9 cellular contexts compared by ENCODE assay signal in genomic region chr1:158087320-158087927, GRCh38.
A peak's percentile ranks its signal among the peaks of the same experiment; 100 is the strongest.
DNase-seq lines count a peak whose midpoint lies in the region; ATAC-seq, FAIRE-seq and TF ChIP-seq lines count a peak whose summit lies in the region.
"Had no signal": no experiment of that assay in that cellular context is flagged by ENCODE, and none has a peak within 500 bp of the region (broad histone marks: within the 10 kb centered on the region; RNA-seq: fewer than 3 reads in every experiment).

No MANE protein-coding gene starts in this region.

- intact Hi-C loops in upper lobe of right lung (cut with DNase I): loop anchor here (10.0 kb wide), 1 partner anchor 53 kb away; no protein-coding TSS in a partner anchor

- POLR2A ChIA-PET in H1 (lab: Charles Lee; ENCODE audit: partially characterized antibody): interaction anchor here (0.8 to 1.8 kb wide), 4 partner anchors 10 to 94 kb away, joined by 3 to 5 read pairs (median 4); partner anchors contain the start of gene KIRREL1

- no peak overlapping the region for H4K5ac ChIP-seq in H1 (ENCODE audit: insufficient read length, low read depth, low read length)

- peaks cover 0 to 4% of the 10 kb centered on the region in 2 experiments for H4K20me1 ChIP-seq in H1 (replicated peaks in 1 of 2; ENCODE audit: control insufficient read depth in 1 of 2, insufficient read depth in 2 of 2, low read length in 2 of 2)

- H3K27me3 ChIP-seq in GM06990 (replicated peaks; ENCODE audit: control insufficient read depth, insufficient read depth, low read length) (peaks cover 2% of the 10 kb centered on the region), SJCRH30 (no peaks in the 10 kb centered on the region), H1 (replicated peaks in 1 of 4; ENCODE audit: control insufficient read depth in 3 of 4, extremely low read depth in 1 of 4, insufficient read depth in 3 of 4, low read length in 3 of 4) (no peaks in the 10 kb centered on the region), mesenchymal stem cell (ENCODE audit: control insufficient read depth in 1 of 2, insufficient read depth in 1 of 2, low read length in 2 of 2) (no peaks in the 10 kb centered on the region), upper lobe of right lung (no peaks in the 10 kb centered on the region)

- H2BK12ac ChIP-seq in H1 (ENCODE audit: low read depth, low read length) (no peak overlapping the region), mesenchymal stem cell (ENCODE audit: low read length in 2 of 2) (no peak overlapping the region)

- H3K4me3 ChIP-seq in GM06990 (replicated peaks; ENCODE audit: low read depth, low read length): no peak overlapping the region
- no peak overlapping the region for H3K4me3 ChIP-seq in SJCRH30
- H3K4me3 ChIP-seq in H1 (ENCODE audit: extremely low read depth in 1 of 4, insufficient read depth in 2 of 4, low read depth in 3 of 4, low read length in 4 of 4): no peak overlapping the region
- H3K4me3 ChIP-seq in mesenchymal stem cell (ENCODE audit: insufficient read depth in 1 of 2, low read depth in 1 of 2, low read length in 2 of 2): no peak overlapping the region
- no peak overlapping the region for H3K4me3 ChIP-seq in upper lobe of right lung

- H2BK15ac ChIP-seq in H1 (ENCODE audit: low read length): no peak overlapping the region
- no peak overlapping the region for H2BK15ac ChIP-seq in mesenchymal stem cell (ENCODE audit: low read depth, poor library complexity, severe bottlenecking)

- no peaks in the 10 kb centered on the region for H3K9me3 ChIP-seq in SJCRH30 (replicated peaks)
- H3K9me3 ChIP-seq in H1 (ENCODE audit: insufficient read depth in 2 of 2, low read depth in 1 of 2, low read length in 1 of 2): no peaks in the 10 kb centered on the region
- H3K9me3 ChIP-seq in mesenchymal stem cell (ENCODE audit: control insufficient read depth, low read length): no peaks in the 10 kb centered on the region
- H3K9me3 ChIP-seq in upper lobe of right lung: no peaks in the 10 kb centered on the region

- no peaks in the 10 kb centered on the region for H3K79me2 ChIP-seq in H1 (ENCODE audit: control insufficient read depth in 1 of 2, insufficient read depth in 2 of 2, low read length in 2 of 2)

- no peak overlapping the region for H4K8ac ChIP-seq in H1 (ENCODE audit: extremely low read depth, insufficient read depth, low read length)
- H4K8ac ChIP-seq in mesenchymal stem cell (ENCODE audit: low read length): no peak overlapping the region

- H3K56ac ChIP-seq in H1 (replicated peaks; ENCODE audit: insufficient read length, low read depth, low read length): no peak overlapping the region

- H3K4me2 ChIP-seq in H1 (ENCODE audit: insufficient read depth in 1 of 2, low read depth in 2 of 2, low read length in 2 of 2) (no peak overlapping the region), mesenchymal stem cell (ENCODE audit: low read length, poor library complexity, severe bottlenecking) (no peak overlapping the region)

- TF ChIP-seq EP300 in H1 (IDR thresholded peaks at IDR 0.05; ENCODE audit: borderline replicate concordance in 1 of 2, low read depth in 2 of 2, low read length in 2 of 2): 0 out of 3 replicates have a peak, but pooled peaks of 1 of the 2 experiments have one; percentile 33

- H2AK5ac ChIP-seq in H1 (ENCODE audit: low read depth, low read length) (no peak overlapping the region), mesenchymal stem cell (ENCODE audit: low read length, severe bottlenecking) (no peak overlapping the region)

- H3K18ac ChIP-seq in H1 (ENCODE audit: extremely low read depth, low read length) (no peak overlapping the region), mesenchymal stem cell (ENCODE audit: low read depth in 1 of 2, low read length in 2 of 2) (no peak overlapping the region)

- no peak overlapping the region for H2AFZ ChIP-seq in H1 (ENCODE audit: low read length)
- H2AFZ ChIP-seq in mesenchymal stem cell (ENCODE audit: low read depth, low read length): no peak overlapping the region

- no peak overlapping the region for H3K23ac ChIP-seq in H1 (ENCODE audit: insufficient read length)
- H3K23ac ChIP-seq in mesenchymal stem cell (ENCODE audit: low read length in 2 of 2): no peak overlapping the region

- CTCF ChIA-PET in H1 (lab: Charles Lee; ENCODE audit: partially characterized antibody): interaction anchor here (0.7 to 7.3 kb wide), 27 partner anchors 10 to 1051 kb away, joined by 3 to 163 read pairs (median 9); partner anchors contain the start of gene KIRREL1

- DNase-seq in A172 (ENCODE audit: low spot score) (peak; percentile 81), GM06990 (ENCODE audit: extremely low read depth, insufficient read length) (no peak), HUDEP-2 (lab: John Stamatoyannopoulos, UW; ENCODE audit: unreplicated experiment in 76 of 76) (peak in 52 of 76 experiments; percentile 4 to 63 (median 32)), SJCRH30 (peak; percentile 71 to 89), H1 (ENCODE audit: low read depth in 1 of 2, low spot score in 2 of 2) (peak; percentile 63 to 84), mesenchymal stem cell (peak; percentile 87), upper lobe of right lung (no peak)

- H2BK5ac ChIP-seq in H1 (ENCODE audit: low read depth, low read length) (no peak overlapping the region), mesenchymal stem cell (ENCODE audit: low read depth, low read length, poor library complexity, severe bottlenecking) (no peak overlapping the region)

- ATAC-seq in upper lobe of right lung (peak; percentile 81), HG03521 (IDR thresholded peaks at IDR 0.05; ENCODE audit: unreplicated experiment) (no peak)

- no peak overlapping the region for H4K91ac ChIP-seq in H1 (replicated peaks; ENCODE audit: insufficient read length, low read length)
- no peak overlapping the region for H4K91ac ChIP-seq in mesenchymal stem cell (ENCODE audit: low read length)

- H3K4me1 ChIP-seq in SJCRH30: no peaks in the 10 kb centered on the region
- H3K4me1 ChIP-seq in H1 (replicated peaks in 1 of 4; ENCODE audit: control insufficient read depth in 3 of 4, insufficient read depth in 4 of 4, low read length in 3 of 4): peaks cover 0 to 3% (median under 1%) of the 10 kb centered on the region in 4 experiments; a peak in 3 of 7 replicates
- peaks cover 10% of the 10 kb centered on the region for H3K4me1 ChIP-seq in mesenchymal stem cell (ENCODE audit: control insufficient read depth, insufficient read depth, low read depth, low read length)
- H3K4me1 ChIP-seq in upper lobe of right lung: no peaks in the 10 kb centered on the region

- H3K36me3 ChIP-seq in GM06990 (ENCODE audit: control insufficient read depth, insufficient read depth, low read length) (no peaks in the 10 kb centered on the region), SJCRH30 (peaks cover 28% of the 10 kb centered on the region), H1 (ENCODE audit: control insufficient read depth in 2 of 4, insufficient read depth in 4 of 4, low read length in 3 of 4) (peaks cover 8 to 36% (median 25%) of the 10 kb centered on the region in 4 experiments; a peak in 7 of 8 replicates), mesenchymal stem cell (ENCODE audit: control insufficient read depth in 1 of 2, insufficient read depth in 2 of 2, low read depth in 1 of 2, low read length in 2 of 2) (peaks cover 86 to 92% of the 10 kb centered on the region in 2 experiments), upper lobe of right lung (peaks cover 54% of the 10 kb centered on the region)

- peak; percentile 96 for FAIRE-seq in H1 (lab: Jason Lieb, UNC)
- FAIRE-seq: islet of Langerhans had no signal

- no peak for TF ChIP-seq POLR2A in H1 (IDR thresholded peaks at IDR 0.05; ENCODE audit: control extremely low read depth in 1 of 2, low read depth in 2 of 2, low read length in 2 of 2)

- TF ChIP-seq RAD21 in H1 (IDR thresholded peaks at IDR 0.05 in 1 of 2, conservative IDR thresholded peaks at IDR 0.05 in 1 of 2; ENCODE audit: low read depth in 2 of 2, low read length in 2 of 2): peak; percentile 95 to 97

- H3K9ac ChIP-seq in H1 (replicated peaks in 1 of 4; ENCODE audit: extremely low read depth in 1 of 4, low read depth in 3 of 4, low read length in 3 of 4) (no peak overlapping the region), mesenchymal stem cell (ENCODE audit: low read length) (no peak overlapping the region)

- peak overlapping the region; percentile 29; the same call in 1 of the 2 replicates for H2BK20ac ChIP-seq in H1 (ENCODE audit: low read length)

- WGBS in H1 (ENCODE audit: extremely low coverage in 1 of 2, insufficient coverage in 1 of 2, insufficient read length in 1 of 2, insufficient replicate concordance in 2 of 2, low coverage in 1 of 2, low lambda C conversion rate in 2 of 2, missing lambda C conversion rate in 1 of 2), 2 experiments: 71% methylated on average over 9 of the region's 9 CpGs; no CpG with 5 or more reads in 1 of the 2 experiments
- 56% methylated on average over 9 of the region's 9 CpGs for WGBS in mesenchymal stem cell

- H2BK120ac ChIP-seq in H1 (replicated peaks; ENCODE audit: low read depth, low read length): no peak overlapping the region
- no peak overlapping the region for H2BK120ac ChIP-seq in mesenchymal stem cell (ENCODE audit: low read depth, low read length)

- H3K23me2 ChIP-seq in H1 (ENCODE audit: low read depth, low read length): no peaks in the 10 kb centered on the region; the same call in 1 of the 2 replicates

- no peak overlapping the region for H3K14ac ChIP-seq in H1 (ENCODE audit: insufficient read length)
- no peak overlapping the region for H3K14ac ChIP-seq in mesenchymal stem cell (ENCODE audit: low read length in 2 of 2)

- H3K79me1 ChIP-seq in H1 (ENCODE audit: low read depth, low read length): no peaks in the 10 kb centered on the region
- peaks cover 19% of the 10 kb centered on the region for H3K79me1 ChIP-seq in mesenchymal stem cell (replicated peaks; ENCODE audit: low read length, poor library complexity, severe bottlenecking)

- H3K27ac ChIP-seq in SJCRH30 (no peak overlapping the region), H1 (ENCODE audit: low read depth, low read length) (0 out of 2 replicates have a peak overlapping the region, but pooled peaks have one; percentile 10), mesenchymal stem cell (ENCODE audit: low read length, poor library complexity, severe bottlenecking) (peak overlapping the region; percentile 15), upper lobe of right lung (no peak overlapping the region)

- TF ChIP-seq CTCF in GM06990 (IDR thresholded peaks at IDR 0.05; ENCODE audit: insufficient read depth, low read length, poor library complexity, severe bottlenecking): peak; percentile 92
- TF ChIP-seq CTCF in H1 (IDR thresholded peaks at IDR 0.05; ENCODE audit: control extremely low read depth in 1 of 3, insufficient read depth in 1 of 3, low read depth in 1 of 3, low read length in 3 of 3): peak; percentile 83 to 100 (median 99)
- TF ChIP-seq CTCF in upper lobe of right lung (IDR thresholded peaks at IDR 0.05): peak; percentile 87

- H3K4ac ChIP-seq in H1 (replicated peaks; ENCODE audit: insufficient read length, low read depth, low read length): no peak overlapping the region
- H3K4ac ChIP-seq in mesenchymal stem cell (ENCODE audit: low read depth in 1 of 2, low read length in 2 of 2): no peak overlapping the region

TF ChIP-seq in H1, 55 proteins besides CTCF, POLR2A, EP300 and RAD21 (continues in another document):
- TF ChIP-seq TAF7 (optimal IDR thresholded peaks at IDR 0.05; ENCODE audit: borderline replicate concordance, low read depth, low read length) (peak; percentile 23), YY1 (IDR thresholded peaks at IDR 0.05; ENCODE audit: low read depth, low read length) (peak; percentile 59; the same call in 1 of the 2 replicates), RXRA (IDR thresholded peaks at IDR 0.05; ENCODE audit: insufficient read depth, low read depth, low read length) (0 out of 2 replicates have a peak, but pooled peaks have one; percentile 56)

Comparison
In these comparisons a context has a peak if more than half of its experiments do, and no peak if none do; other contexts are left out.
1. DNase-seq: peak in A172 (single experiment), HUDEP-2 (52 of 76), SJCRH30 (2 of 2), H1 (2 of 2) and mesenchymal stem cell (single experiment); none in GM06990 (single experiment) and upper lobe of right lung (single experiment).
2. H3K27ac ChIP-seq: peak in H1 (single experiment) and mesenchymal stem cell (single experiment); none in SJCRH30 (single experiment) and upper lobe of right lung (single experiment).
3. Peak in every context shown above with its lines, with median percentiles within 50 percentile points of each other: CTCF ChIP-seq.